In the genomic region with DNA sequence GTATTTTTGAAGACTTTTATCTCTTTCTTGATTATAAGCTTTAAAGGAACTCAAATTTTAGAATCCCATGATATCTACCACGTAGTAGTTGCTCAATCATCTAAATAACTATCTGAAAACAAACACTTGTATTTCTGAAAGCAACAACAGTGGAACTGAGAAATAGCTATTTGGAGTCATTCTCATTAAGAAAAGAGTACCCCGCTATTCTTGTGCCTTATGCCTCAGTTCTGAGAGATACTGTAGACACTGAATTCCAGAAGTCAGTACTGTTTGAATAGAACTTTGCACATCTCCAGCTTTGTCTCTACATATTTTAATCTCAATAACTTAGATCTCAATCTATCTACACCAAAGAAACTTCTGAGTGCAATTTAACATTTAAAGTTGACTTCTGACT, we compare ENCODE assay signal across 1 cellular context.
TF ChIP-seq lines count a peak whose summit lies in the region.

No MANE protein-coding gene starts in this region.

TF ChIP-seq in GM12878, 131 proteins besides CTCF, POLR2A, EP300 and RAD21:
- TF ChIP-seq, protein P1, sequence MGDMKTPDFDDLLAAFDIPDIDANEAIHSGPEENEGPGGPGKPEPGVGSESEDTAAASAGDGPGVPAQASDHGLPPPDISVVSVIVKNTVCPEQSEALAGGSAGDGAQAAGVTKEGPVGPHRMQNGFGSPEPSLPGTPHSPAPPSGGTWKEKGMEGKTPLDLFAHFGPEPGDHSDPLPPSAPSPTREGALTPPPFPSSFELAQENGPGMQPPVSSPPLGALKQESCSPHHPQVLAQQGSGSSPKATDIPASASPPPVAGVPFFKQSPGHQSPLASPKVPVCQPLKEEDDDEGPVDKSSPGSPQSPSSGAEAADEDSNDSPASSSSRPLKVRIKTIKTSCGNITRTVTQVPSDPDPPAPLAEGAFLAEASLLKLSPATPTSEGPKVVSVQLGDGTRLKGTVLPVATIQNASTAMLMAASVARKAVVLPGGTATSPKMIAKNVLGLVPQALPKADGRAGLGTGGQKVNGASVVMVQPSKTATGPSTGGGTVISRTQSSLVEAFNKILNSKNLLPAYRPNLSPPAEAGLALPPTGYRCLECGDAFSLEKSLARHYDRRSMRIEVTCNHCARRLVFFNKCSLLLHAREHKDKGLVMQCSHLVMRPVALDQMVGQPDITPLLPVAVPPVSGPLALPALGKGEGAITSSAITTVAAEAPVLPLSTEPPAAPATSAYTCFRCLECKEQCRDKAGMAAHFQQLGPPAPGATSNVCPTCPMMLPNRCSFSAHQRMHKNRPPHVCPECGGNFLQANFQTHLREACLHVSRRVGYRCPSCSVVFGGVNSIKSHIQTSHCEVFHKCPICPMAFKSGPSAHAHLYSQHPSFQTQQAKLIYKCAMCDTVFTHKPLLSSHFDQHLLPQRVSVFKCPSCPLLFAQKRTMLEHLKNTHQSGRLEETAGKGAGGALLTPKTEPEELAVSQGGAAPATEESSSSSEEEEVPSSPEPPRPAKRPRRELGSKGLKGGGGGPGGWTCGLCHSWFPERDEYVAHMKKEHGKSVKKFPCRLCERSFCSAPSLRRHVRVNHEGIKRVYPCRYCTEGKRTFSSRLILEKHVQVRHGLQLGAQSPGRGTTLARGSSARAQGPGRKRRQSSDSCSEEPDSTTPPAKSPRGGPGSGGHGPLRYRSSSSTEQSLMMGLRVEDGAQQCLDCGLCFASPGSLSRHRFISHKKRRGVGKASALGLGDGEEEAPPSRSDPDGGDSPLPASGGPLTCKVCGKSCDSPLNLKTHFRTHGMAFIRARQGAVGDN (IDR thresholded peaks at IDR 0.05) = no peak
